Comparison of ENCODE assay signal across 1 cellular context in genomic region chr6:131808460-131809269, GRCh38.
TF ChIP-seq lines count a peak whose summit lies in the region.

No MANE protein-coding gene starts in this region.

TF ChIP-seq in HepG2, 621 proteins besides CTCF, POLR2A, EP300 and RAD21 (continued from another document and continues in another):
- TF ChIP-seq ZNF430 (CRISPR knock-in tag; IDR thresholded peaks at IDR 0.05) (0 out of 2 replicates have a peak, but pooled peaks have one; percentile 37), NBN (conservative IDR thresholded peaks at IDR 0.05) (no peak), ZMAT3 (CRISPR knock-in tag; conservative IDR thresholded peaks at IDR 0.05) (no peak), ZFP41 (CRISPR knock-in tag; IDR thresholded peaks at IDR 0.05; ENCODE audit: borderline replicate concordance) (no peak), MEIS1 (CRISPR knock-in tag; IDR thresholded peaks at IDR 0.05; ENCODE audit: borderline replicate concordance) (no peak), DR1 (CRISPR knock-in tag; IDR thresholded peaks at IDR 0.05) (no peak), ZNF775 (CRISPR knock-in tag; IDR thresholded peaks at IDR 0.05; ENCODE audit: borderline replicate concordance) (no peak), ZNF713 (CRISPR knock-in tag; IDR thresholded peaks at IDR 0.05) (no peak), NFAT5 (CRISPR knock-in tag; IDR thresholded peaks at IDR 0.05) (no peak; the same call in 1 of the 2 replicates), RARG (CRISPR knock-in tag; IDR thresholded peaks at IDR 0.05; ENCODE audit: low read depth) (peak; percentile 58; the same call in 1 of the 2 replicates), ZNF232 (CRISPR knock-in tag; IDR thresholded peaks at IDR 0.05; ENCODE audit: borderline replicate concordance) (no peak), YEATS2 (CRISPR knock-in tag; IDR thresholded peaks at IDR 0.05; ENCODE audit: borderline replicate concordance) (no peak), NFYC (CRISPR knock-in tag; IDR thresholded peaks at IDR 0.05) (peak; percentile 12; the same call in 1 of the 2 replicates), CEBPB (IDR thresholded peaks at IDR 0.05; ENCODE audit: borderline replicate concordance, low read depth, low read length) (peak; percentile 82), ZEB1 (IDR thresholded peaks at IDR 0.05; ENCODE audit: insufficient replicate concordance, low read depth) (no peak), FOXM1 (CRISPR knock-in tag; IDR thresholded peaks at IDR 0.05) (no peak), ZNF703 (CRISPR knock-in tag; IDR thresholded peaks at IDR 0.05; ENCODE audit: borderline replicate concordance) (no peak), FOXJ3 (CRISPR knock-in tag; IDR thresholded peaks at IDR 0.05; ENCODE audit: borderline replicate concordance) (0 out of 2 replicates have a peak, but pooled peaks have one; percentile 11), ZNF629 (CRISPR knock-in tag; conservative IDR thresholded peaks at IDR 0.05) (peak; percentile 93), ZNF782 (CRISPR knock-in tag; IDR thresholded peaks at IDR 0.05; ENCODE audit: borderline replicate concordance) (no peak), ZKSCAN1 (IDR thresholded peaks at IDR 0.05; ENCODE audit: low read length) (no peak), HMG20B (CRISPR knock-in tag; conservative IDR thresholded peaks at IDR 0.05) (no peak), PLRG1 (conservative IDR thresholded peaks at IDR 0.05) (no peak), NR1H2 (CRISPR knock-in tag; IDR thresholded peaks at IDR 0.05; ENCODE audit: borderline replicate concordance, low read depth) (no peak)
- TF ChIP-seq, protein P1, sequence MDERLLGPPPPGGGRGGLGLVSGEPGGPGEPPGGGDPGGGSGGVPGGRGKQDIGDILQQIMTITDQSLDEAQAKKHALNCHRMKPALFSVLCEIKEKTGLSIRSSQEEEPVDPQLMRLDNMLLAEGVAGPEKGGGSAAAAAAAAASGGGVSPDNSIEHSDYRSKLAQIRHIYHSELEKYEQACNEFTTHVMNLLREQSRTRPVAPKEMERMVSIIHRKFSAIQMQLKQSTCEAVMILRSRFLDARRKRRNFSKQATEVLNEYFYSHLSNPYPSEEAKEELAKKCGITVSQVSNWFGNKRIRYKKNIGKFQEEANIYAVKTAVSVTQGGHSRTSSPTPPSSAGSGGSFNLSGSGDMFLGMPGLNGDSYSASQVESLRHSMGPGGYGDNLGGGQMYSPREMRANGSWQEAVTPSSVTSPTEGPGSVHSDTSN (CRISPR knock-in tag; IDR thresholded peaks at IDR 0.05): no peak
- TF ChIP-seq, protein P2, sequence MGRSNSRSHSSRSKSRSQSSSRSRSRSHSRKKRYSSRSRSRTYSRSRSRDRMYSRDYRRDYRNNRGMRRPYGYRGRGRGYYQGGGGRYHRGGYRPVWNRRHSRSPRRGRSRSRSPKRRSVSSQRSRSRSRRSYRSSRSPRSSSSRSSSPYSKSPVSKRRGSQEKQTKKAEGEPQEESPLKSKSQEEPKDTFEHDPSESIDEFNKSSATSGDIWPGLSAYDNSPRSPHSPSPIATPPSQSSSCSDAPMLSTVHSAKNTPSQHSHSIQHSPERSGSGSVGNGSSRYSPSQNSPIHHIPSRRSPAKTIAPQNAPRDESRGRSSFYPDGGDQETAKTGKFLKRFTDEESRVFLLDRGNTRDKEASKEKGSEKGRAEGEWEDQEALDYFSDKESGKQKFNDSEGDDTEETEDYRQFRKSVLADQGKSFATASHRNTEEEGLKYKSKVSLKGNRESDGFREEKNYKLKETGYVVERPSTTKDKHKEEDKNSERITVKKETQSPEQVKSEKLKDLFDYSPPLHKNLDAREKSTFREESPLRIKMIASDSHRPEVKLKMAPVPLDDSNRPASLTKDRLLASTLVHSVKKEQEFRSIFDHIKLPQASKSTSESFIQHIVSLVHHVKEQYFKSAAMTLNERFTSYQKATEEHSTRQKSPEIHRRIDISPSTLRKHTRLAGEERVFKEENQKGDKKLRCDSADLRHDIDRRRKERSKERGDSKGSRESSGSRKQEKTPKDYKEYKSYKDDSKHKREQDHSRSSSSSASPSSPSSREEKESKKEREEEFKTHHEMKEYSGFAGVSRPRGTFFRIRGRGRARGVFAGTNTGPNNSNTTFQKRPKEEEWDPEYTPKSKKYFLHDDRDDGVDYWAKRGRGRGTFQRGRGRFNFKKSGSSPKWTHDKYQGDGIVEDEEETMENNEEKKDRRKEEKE (IDR thresholded peaks at IDR 0.05): no peak
- TF ChIP-seq, protein P3, sequence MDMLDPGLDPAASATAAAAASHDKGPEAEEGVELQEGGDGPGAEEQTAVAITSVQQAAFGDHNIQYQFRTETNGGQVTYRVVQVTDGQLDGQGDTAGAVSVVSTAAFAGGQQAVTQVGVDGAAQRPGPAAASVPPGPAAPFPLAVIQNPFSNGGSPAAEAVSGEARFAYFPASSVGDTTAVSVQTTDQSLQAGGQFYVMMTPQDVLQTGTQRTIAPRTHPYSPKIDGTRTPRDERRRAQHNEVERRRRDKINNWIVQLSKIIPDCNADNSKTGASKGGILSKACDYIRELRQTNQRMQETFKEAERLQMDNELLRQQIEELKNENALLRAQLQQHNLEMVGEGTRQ (IDR thresholded peaks at IDR 0.05; ENCODE audit: low read depth, low read length): no peak
- TF ChIP-seq, protein P3 (CRISPR knock-in tag; IDR thresholded peaks at IDR 0.05; ENCODE audit: borderline replicate concordance): no peak
- TF ChIP-seq, protein P4, sequence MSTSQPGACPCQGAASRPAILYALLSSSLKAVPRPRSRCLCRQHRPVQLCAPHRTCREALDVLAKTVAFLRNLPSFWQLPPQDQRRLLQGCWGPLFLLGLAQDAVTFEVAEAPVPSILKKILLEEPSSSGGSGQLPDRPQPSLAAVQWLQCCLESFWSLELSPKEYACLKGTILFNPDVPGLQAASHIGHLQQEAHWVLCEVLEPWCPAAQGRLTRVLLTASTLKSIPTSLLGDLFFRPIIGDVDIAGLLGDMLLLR (CRISPR knock-in tag; IDR thresholded peaks at IDR 0.05): no peak
- TF ChIP-seq, protein P5, sequence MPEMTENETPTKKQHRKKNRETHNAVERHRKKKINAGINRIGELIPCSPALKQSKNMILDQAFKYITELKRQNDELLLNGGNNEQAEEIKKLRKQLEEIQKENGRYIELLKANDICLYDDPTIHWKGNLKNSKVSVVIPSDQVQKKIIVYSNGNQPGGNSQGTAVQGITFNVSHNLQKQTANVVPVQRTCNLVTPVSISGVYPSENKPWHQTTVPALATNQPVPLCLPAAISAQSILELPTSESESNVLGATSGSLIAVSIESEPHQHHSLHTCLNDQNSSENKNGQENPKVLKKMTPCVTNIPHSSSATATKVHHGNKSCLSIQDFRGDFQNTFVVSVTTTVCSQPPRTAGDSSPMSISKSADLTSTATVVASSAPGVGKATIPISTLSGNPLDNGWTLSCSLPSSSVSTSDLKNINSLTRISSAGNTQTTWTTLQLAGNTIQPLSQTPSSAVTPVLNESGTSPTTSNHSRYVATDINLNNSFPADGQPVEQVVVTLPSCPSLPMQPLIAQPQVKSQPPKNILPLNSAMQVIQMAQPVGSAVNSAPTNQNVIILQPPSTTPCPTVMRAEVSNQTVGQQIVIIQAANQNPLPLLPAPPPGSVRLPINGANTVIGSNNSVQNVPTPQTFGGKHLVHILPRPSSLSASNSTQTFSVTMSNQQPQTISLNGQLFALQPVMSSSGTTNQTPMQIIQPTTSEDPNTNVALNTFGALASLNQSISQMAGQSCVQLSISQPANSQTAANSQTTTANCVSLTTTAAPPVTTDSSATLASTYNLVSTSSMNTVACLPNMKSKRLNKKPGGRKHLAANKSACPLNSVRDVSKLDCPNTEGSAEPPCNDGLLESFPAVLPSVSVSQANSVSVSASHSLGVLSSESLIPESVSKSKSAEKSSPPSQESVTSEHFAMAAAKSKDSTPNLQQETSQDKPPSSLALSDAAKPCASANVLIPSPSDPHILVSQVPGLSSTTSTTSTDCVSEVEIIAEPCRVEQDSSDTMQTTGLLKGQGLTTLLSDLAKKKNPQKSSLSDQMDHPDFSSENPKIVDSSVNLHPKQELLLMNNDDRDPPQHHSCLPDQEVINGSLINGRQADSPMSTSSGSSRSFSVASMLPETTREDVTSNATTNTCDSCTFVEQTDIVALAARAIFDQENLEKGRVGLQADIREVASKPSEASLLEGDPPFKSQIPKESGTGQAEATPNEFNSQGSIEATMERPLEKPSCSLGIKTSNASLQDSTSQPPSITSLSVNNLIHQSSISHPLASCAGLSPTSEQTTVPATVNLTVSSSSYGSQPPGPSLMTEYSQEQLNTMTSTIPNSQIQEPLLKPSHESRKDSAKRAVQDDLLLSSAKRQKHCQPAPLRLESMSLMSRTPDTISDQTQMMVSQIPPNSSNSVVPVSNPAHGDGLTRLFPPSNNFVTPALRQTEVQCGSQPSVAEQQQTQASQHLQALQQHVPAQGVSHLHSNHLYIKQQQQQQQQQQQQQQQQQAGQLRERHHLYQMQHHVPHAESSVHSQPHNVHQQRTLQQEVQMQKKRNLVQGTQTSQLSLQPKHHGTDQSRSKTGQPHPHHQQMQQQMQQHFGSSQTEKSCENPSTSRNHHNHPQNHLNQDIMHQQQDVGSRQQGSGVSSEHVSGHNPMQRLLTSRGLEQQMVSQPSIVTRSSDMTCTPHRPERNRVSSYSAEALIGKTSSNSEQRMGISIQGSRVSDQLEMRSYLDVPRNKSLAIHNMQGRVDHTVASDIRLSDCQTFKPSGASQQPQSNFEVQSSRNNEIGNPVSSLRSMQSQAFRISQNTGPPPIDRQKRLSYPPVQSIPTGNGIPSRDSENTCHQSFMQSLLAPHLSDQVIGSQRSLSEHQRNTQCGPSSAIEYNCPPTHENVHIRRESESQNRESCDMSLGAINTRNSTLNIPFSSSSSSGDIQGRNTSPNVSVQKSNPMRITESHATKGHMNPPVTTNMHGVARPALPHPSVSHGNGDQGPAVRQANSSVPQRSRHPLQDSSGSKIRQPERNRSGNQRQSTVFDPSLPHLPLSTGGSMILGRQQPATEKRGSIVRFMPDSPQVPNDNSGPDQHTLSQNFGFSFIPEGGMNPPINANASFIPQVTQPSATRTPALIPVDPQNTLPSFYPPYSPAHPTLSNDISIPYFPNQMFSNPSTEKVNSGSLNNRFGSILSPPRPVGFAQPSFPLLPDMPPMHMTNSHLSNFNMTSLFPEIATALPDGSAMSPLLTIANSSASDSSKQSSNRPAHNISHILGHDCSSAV (CRISPR knock-in tag; IDR thresholded peaks at IDR 0.05; ENCODE audit: borderline replicate concordance): no peak
- TF ChIP-seq, protein P6, sequence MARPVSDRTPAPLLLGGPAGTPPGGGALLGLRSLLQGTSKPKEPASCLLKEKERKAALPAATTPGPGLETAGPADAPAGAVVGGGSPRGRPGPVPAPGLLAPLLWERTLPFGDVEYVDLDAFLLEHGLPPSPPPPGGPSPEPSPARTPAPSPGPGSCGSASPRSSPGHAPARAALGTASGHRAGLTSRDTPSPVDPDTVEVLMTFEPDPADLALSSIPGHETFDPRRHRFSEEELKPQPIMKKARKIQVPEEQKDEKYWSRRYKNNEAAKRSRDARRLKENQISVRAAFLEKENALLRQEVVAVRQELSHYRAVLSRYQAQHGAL (CRISPR knock-in tag; IDR thresholded peaks at IDR 0.05; ENCODE audit: not compliant biosample characterization): no peak
